17 cellular contexts compared by ENCODE assay signal in genomic region chr5:172344855-172345254, GRCh38.
"Had no signal": no experiment of that assay in that cellular context is flagged by ENCODE, and none has a peak within 500 bp of the region (broad histone marks: within the 10 kb centered on the region; RNA-seq: fewer than 3 reads in every experiment).

No MANE protein-coding gene starts in this region.

- H3K9me3 Mint-ChIP-seq: dendritic cell treated with granulocyte-macrophage colony-stimulating factor and Interleukin-4, amounts not matched to agents 40 ng/mL and 50 ng/mL, for 4 days; effector memory CD8-positive, alpha-beta T cell; naive B cell; nephron; type B pancreatic cell had no signal

- H3K27me3 ChIP-seq: esophagus squamous epithelium, stomach had no signal

- H3K27me3 Mint-ChIP-seq: dendritic cell treated with granulocyte-macrophage colony-stimulating factor and Interleukin-4, amounts not matched to agents 40 ng/mL and 50 ng/mL, for 4 days; type B pancreatic cell had no signal

- DNase-seq: cerebellar nuclear complex; effector memory CD8-positive, alpha-beta T cell; esophagus squamous epithelium; foreskin fibroblast; naive B cell; stimulated activated CD4-positive, alpha-beta T cell treated with anti-CD3 and anti-CD28 coated beads, Interleukin-12 subunit alpha, Interleukin-12 subunit beta, amount 100 ng/mL, for 4 hours; stimulated activated naive CD4-positive, alpha-beta T cell; stomach; substantia nigra had no signal

- H3K4me3 ChIP-seq: esophagus squamous epithelium, skin epidermis, stomach, thoracic aorta had no signal

- H3K27ac Mint-ChIP-seq: dendritic cell treated with granulocyte-macrophage colony-stimulating factor and Interleukin-4, amounts not matched to agents 40 ng/mL and 50 ng/mL, for 4 days; type B pancreatic cell had no signal

- H3K27ac ChIP-seq: esophagus squamous epithelium, skin epidermis, stomach, thoracic aorta had no signal

- H3K9me3 ChIP-seq: esophagus squamous epithelium, stomach, thoracic aorta had no signal

- H3K4me3 Mint-ChIP-seq: dendritic cell treated with granulocyte-macrophage colony-stimulating factor and Interleukin-4, amounts not matched to agents 40 ng/mL and 50 ng/mL, for 4 days; effector memory CD8-positive, alpha-beta T cell; naive B cell; nephron; type B pancreatic cell had no signal

- H3K36me3 Mint-ChIP-seq: naive B cell had no signal

- H3K4me1 Mint-ChIP-seq: naive B cell, nephron had no signal

- H3K4me1 ChIP-seq: esophagus squamous epithelium had no signal

- ATAC-seq: effector memory CD8-positive, alpha-beta T cell; sciatic nerve had no signal

- FAIRE-seq: colon, urothelium cell line had no signal
